8 cellular contexts compared by ENCODE assay signal in genomic region chr4:89838005-89838404, GRCh38. TPM values are rescaled to one million over a fixed set of nuclear protein-coding genes. Genes with fewer than 3 reads are reported as not detected.
A peak's percentile ranks its signal among the peaks of the same experiment; 100 is the strongest.
DNase-seq lines count a peak whose midpoint lies in the region; ATAC-seq and TF ChIP-seq lines count a peak whose summit lies in the region.

No MANE protein-coding gene starts in this region.

- peaks cover 86% of the 10 kb centered on the region for H3K27me3 Mint-ChIP-seq in activated naive CD8-positive, alpha-beta T cell treated with anti-CD3 and anti-CD28 coated beads for 36 hours

- ATAC-seq in GM21528 (IDR thresholded peaks at IDR 0.05; ENCODE audit: low FRiP score, unreplicated experiment), result no peak
- no peak for ATAC-seq in GM19324 (IDR thresholded peaks at IDR 0.05; ENCODE audit: low FRiP score, unreplicated experiment)
- no peak for ATAC-seq in HG02588 (IDR thresholded peaks at IDR 0.05; ENCODE audit: unreplicated experiment)

- H3K4me1 ChIP-seq in HAP-1, result peaks cover 25% of the 10 kb centered on the region
- H3K4me1 ChIP-seq in suprapubic skin, result peaks cover 23% of the 10 kb centered on the region

- H3K4me3 ChIP-seq in HAP-1, result peak overlapping the region; percentile 55
- H3K4me3 ChIP-seq in suprapubic skin, result peak overlapping the region; percentile 62

- no peak for TF ChIP-seq POLR2A in suprapubic skin (IDR thresholded peaks at IDR 0.05)

- WGBS in suprapubic skin, result 2% methylated on average over 9 of the region's 9 CpGs

- DNase-seq in Ammon's horn (ENCODE audit: low spot score) (peak; percentile 46), HAP-1 (ENCODE audit: low spot score in 2 of 2) (peak; percentile 50 to 70), iPS-NIHi11 (ENCODE audit: low spot score) (peak; percentile 56), suprapubic skin (ENCODE audit: low spot score in 2 of 2) (no peak)
- no peak for DNase-seq in activated naive CD8-positive, alpha-beta T cell treated with anti-CD3 and anti-CD28 coated beads for 36 hours

- H3K4me3 Mint-ChIP-seq in activated naive CD8-positive, alpha-beta T cell treated with anti-CD3 and anti-CD28 coated beads for 36 hours, result peak overlapping the region; percentile 33

- TF ChIP-seq EP300 in suprapubic skin (IDR thresholded peaks at IDR 0.05), result no peak

- no peak overlapping the region for H3K27ac ChIP-seq in suprapubic skin

- H3K36me3 ChIP-seq in HAP-1 (replicated peaks) (peaks cover 11% of the 10 kb centered on the region; the same call in 1 of the 2 replicates), suprapubic skin (no peaks in the 10 kb centered on the region)

- no peaks in the 10 kb centered on the region for H3K9me3 Mint-ChIP-seq in activated naive CD8-positive, alpha-beta T cell treated with anti-CD3 and anti-CD28 coated beads for 36 hours

- TF ChIP-seq CTCF in suprapubic skin (IDR thresholded peaks at IDR 0.05), result no peak

- peaks cover 13% of the 10 kb centered on the region for H3K4me1 Mint-ChIP-seq in activated naive CD8-positive, alpha-beta T cell treated with anti-CD3 and anti-CD28 coated beads for 36 hours

- no peak overlapping the region for H3K27ac Mint-ChIP-seq in activated naive CD8-positive, alpha-beta T cell treated with anti-CD3 and anti-CD28 coated beads for 36 hours

- H3K36me3 Mint-ChIP-seq in activated naive CD8-positive, alpha-beta T cell treated with anti-CD3 and anti-CD28 coated beads for 36 hours, result no peaks in the 10 kb centered on the region

- H3K27me3 ChIP-seq in HAP-1 (ENCODE audit: low read depth) (no peaks in the 10 kb centered on the region), suprapubic skin (peaks cover 22% of the 10 kb centered on the region)

- in situ Hi-C loops in HAP-1 (cut with MboI; ENCODE audit: low sequenced_read_pairs), result no loop called here

- H3K9me3 ChIP-seq in HAP-1 (no peaks in the 10 kb centered on the region), suprapubic skin (no peaks in the 10 kb centered on the region)

RNA-seq across cellular contexts. Expression of gene SNCA, which starts 1.0 kb away (rescaled TPM):
- under 1 TPM in 1 of 2 experiments, not detected in 1; 0.56 TPM for total RNA-seq in activated naive CD8-positive, alpha-beta T cell treated with anti-CD3 and anti-CD28 coated beads for 36 hours
- 10 to 100 TPM; 11.6 to 27.4 (median 19.3) TPM for total RNA-seq in suprapubic skin

RNA-seq across cellular contexts. Expression of gene MMRN1, which starts 56.6 kb away (rescaled TPM):
- total RNA-seq in activated naive CD8-positive, alpha-beta T cell treated with anti-CD3 and anti-CD28 coated beads for 36 hours, result under 1 TPM in 1 of 2 experiments, not detected in 1; 0.10 TPM
- total RNA-seq in suprapubic skin, result 10 to 100 TPM in 2 of 4 donors, 1 to 10 TPM in 2; 7.7 to 18.8 (median 10.7) TPM

Comparison
In these comparisons a context has a peak if more than half of its experiments do, and no peak if none do; other contexts are left out.
1. DNase-seq: peak in Ammon's horn (single experiment), HAP-1 (2 of 2) and iPS-NIHi11 (single experiment); none in activated naive CD8-positive, alpha-beta T cell treated with anti-CD3 and anti-CD28 coated beads for 36 hours (single experiment) and suprapubic skin (0 of 2).
2. RNA of gene SNCA, which starts 1.0 kb away (total RNA-seq): 11.6 to 27.4 TPM in suprapubic skin; 0.56 TPM in activated naive CD8-positive, alpha-beta T cell treated with anti-CD3 and anti-CD28 coated beads for 36 hours; every median in the first group is over 4 times any median in the second.
3. RNA of gene MMRN1, which starts 56.6 kb away (total RNA-seq): 7.7 to 18.8 TPM in suprapubic skin; 0.10 TPM in activated naive CD8-positive, alpha-beta T cell treated with anti-CD3 and anti-CD28 coated beads for 36 hours; every median in the first group is over 4 times any median in the second.